ENCODE assay signal across 23 cellular contexts in the genomic region with DNA sequence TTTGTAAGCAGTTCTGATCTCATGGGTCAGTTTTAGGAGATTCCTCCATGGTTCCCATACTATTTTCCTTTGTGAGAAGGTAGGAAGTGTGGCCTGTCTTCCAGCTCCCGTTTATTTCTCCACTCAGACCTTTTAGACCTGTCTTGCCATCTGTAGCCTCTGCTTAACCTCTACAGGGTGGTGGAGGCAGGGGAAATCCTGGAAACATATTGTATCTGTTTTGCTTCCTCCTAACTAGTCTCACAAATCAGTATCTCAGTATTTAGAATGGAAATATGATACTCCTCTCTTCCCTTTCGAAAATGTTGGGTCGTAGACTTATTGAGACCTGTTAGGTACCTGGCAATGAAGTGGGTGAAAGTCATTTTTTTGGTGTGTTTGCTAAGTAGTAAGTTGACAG.
DNase-seq lines count a peak whose midpoint lies in the region; ATAC-seq and TF ChIP-seq lines count a peak whose summit lies in the region.
"Had no signal": no experiment of that assay in that cellular context is flagged by ENCODE, and none has a peak within 500 bp of the region (broad histone marks: within the 10 kb centered on the region; RNA-seq: fewer than 3 reads in every experiment).

No MANE protein-coding gene starts in this region.

- H3K9me3 ChIP-seq in thoracic aorta, result no peaks in the 10 kb centered on the region
- H3K9me3 ChIP-seq: BLaER1, SJCRH30 had no signal

- peak overlapping the region; percentile 27 to 59 for H3K27ac ChIP-seq in thoracic aorta
- H3K27ac ChIP-seq: BLaER1, KMS-11, SJCRH30 had no signal

- H3K9me3 Mint-ChIP-seq in activated B cell treated with CpG ODN at 0.5 μM for 24 hours, result no peaks in the 10 kb centered on the region
- H3K9me3 Mint-ChIP-seq: activated T-cell treated with anti-CD3 and anti-CD28 coated beads, Interleukin-2, amount 50 U/mL, for 24 hours; naive thymus-derived CD4-positive, alpha-beta T cell had no signal

- TF ChIP-seq CTCF in activated B cell treated with CpG ODN at 0.5 μM for 24 hours (IDR thresholded peaks at IDR 0.05) (no peak), thoracic aorta (IDR thresholded peaks at IDR 0.05) (no peak)

- DNase-seq in NCI-H2227 treated with DMSO at 0.1 percent for 48 hours (lab: John Stamatoyannopoulos, UW) (peak; percentile 71), NCI-H2227 (lab: John Stamatoyannopoulos, UW; ENCODE audit: unreplicated experiment) (no peak), activated B cell treated with CpG ODN at 0.5 μM for 24 hours (no peak), left kidney (ENCODE audit: low read depth, low spot score) (peak; percentile 17), thoracic aorta (ENCODE audit: low spot score) (no peak), C1 segment of cervical spinal cord (lab: John Stamatoyannopoulos, UW) (no peak), NCI-H1930 (lab: John Stamatoyannopoulos, UW) (no peak)
- DNase-seq: activated CD4-positive, CD25-positive, alpha-beta regulatory T cell; activated CD8-positive, alpha-beta T cell treated with anti-CD3 and anti-CD28 coated beads, Interleukin-2, amount 10 ng/mL, durations not matched to agents 7 days and 5 days; activated naive CD4-positive, alpha-beta T cell treated with Interleukin-2 at 50 U/mL for 16 hours; activated T-cell treated with anti-CD3 and anti-CD28 coated beads, Interleukin-2, amount 50 U/mL, for 24 hours; Calu3; naive thymus-derived CD4-positive, alpha-beta T cell; NCI-H1048; NCI-H2081 treated with DMSO at 0.1 percent for 48 hours; PC-3; SJCRH30; stimulated activated CD4-positive, alpha-beta T cell treated with anti-CD3 and anti-CD28 coated beads, Interleukin-4, amount 100 ng/mL, for 1 hour; T-helper 17 cell had no signal

- no peak overlapping the region for H3K4me3 ChIP-seq in thoracic aorta
- H3K4me3 ChIP-seq: BLaER1, lung, SJCRH30 had no signal

- intact Hi-C loops in activated B cell treated with CpG ODN at 0.5 μM for 24 hours (cut with micrococcal nuclease), result no loop called here

- peak overlapping the region; percentile 41 for H3K27ac Mint-ChIP-seq in activated B cell treated with CpG ODN at 0.5 μM for 24 hours
- H3K27ac Mint-ChIP-seq: activated CD8-positive, alpha-beta T cell treated with anti-CD3 and anti-CD28 coated beads, Interleukin-2, amount 10 ng/mL, durations not matched to agents 7 days and 5 days; activated T-cell treated with anti-CD3 and anti-CD28 coated beads, Interleukin-2, amount 50 U/mL, for 24 hours; naive thymus-derived CD4-positive, alpha-beta T cell; T-helper 17 cell had no signal

- POLR2A ChIA-PET in activated B cell treated with CpG ODN at 0.5 μM for 24 hours (lab: Charles Lee), result no interaction called here

- H3K27me3 Mint-ChIP-seq in activated B cell treated with CpG ODN at 0.5 μM for 24 hours, result no peaks in the 10 kb centered on the region
- H3K27me3 Mint-ChIP-seq: activated T-cell treated with anti-CD3 and anti-CD28 coated beads, Interleukin-2, amount 50 U/mL, for 24 hours; naive thymus-derived CD4-positive, alpha-beta T cell; T-helper 17 cell had no signal

- H3K4me1 ChIP-seq in thoracic aorta (ENCODE audit: control insufficient read depth in 1 of 2, low read depth in 2 of 2), result peaks cover 18 to 71% of the 10 kb centered on the region in 2 donors
- H3K4me1 ChIP-seq: BLaER1 had no signal

- CTCF ChIA-PET in activated B cell treated with CpG ODN at 0.5 μM for 24 hours (lab: Charles Lee), result no interaction called here

- no peak overlapping the region for H3K4me3 Mint-ChIP-seq in activated B cell treated with CpG ODN at 0.5 μM for 24 hours
- H3K4me3 Mint-ChIP-seq: activated CD8-positive, alpha-beta T cell treated with anti-CD3 and anti-CD28 coated beads, Interleukin-2, amount 10 ng/mL, durations not matched to agents 7 days and 5 days; activated T-cell treated with anti-CD3 and anti-CD28 coated beads, Interleukin-2, amount 50 U/mL, for 24 hours; naive thymus-derived CD4-positive, alpha-beta T cell; T-helper 17 cell had no signal

- H3K36me3 ChIP-seq in thoracic aorta, result no peaks in the 10 kb centered on the region

- peaks cover 19% of the 10 kb centered on the region for H3K4me1 Mint-ChIP-seq in activated B cell treated with CpG ODN at 0.5 μM for 24 hours

- H3K36me3 Mint-ChIP-seq in activated B cell treated with CpG ODN at 0.5 μM for 24 hours (ENCODE audit: low read depth), result peaks cover 53% of the 10 kb centered on the region

- H3K27me3 ChIP-seq in thoracic aorta (replicated peaks; ENCODE audit: insufficient read depth), result no peaks in the 10 kb centered on the region
- H3K27me3 ChIP-seq: BLaER1, SJCRH30 had no signal

- no peak for ATAC-seq in activated B cell treated with CpG ODN at 0.5 μM for 24 hours (ENCODE audit: low read depth)
- ATAC-seq in thoracic aorta (ENCODE audit: insufficient number of reproducible peaks, low FRiP score, low read depth), result no peak
- no peak for ATAC-seq in GM18511 (IDR thresholded peaks at IDR 0.05; ENCODE audit: unreplicated experiment)
- ATAC-seq: activated CD8-positive, alpha-beta T cell treated with anti-CD3 and anti-CD28 coated beads, Interleukin-2, amount 10 ng/mL, durations not matched to agents 7 days and 5 days; naive thymus-derived CD4-positive, alpha-beta T cell; PC-3; T-helper 17 cell had no signal

Comparison
In these comparisons a context has a peak if more than half of its experiments do, and no peak if none do; other contexts are left out.
1. DNase-seq: peak in NCI-H2227 treated with DMSO at 0.1 percent for 48 hours (single experiment) and left kidney (single experiment); none in NCI-H2227 (single experiment), activated B cell treated with CpG ODN at 0.5 μM for 24 hours (single experiment), thoracic aorta (single experiment), C1 segment of cervical spinal cord (0 of 14) and NCI-H1930 (0 of 2).